Comparison of ENCODE assay signal across 15 cellular contexts in genomic region chr1:67726224-67726623, GRCh38. TPM values are rescaled to one million over a fixed set of nuclear protein-coding genes. Genes with fewer than 3 reads are reported as not detected.
DNase-seq lines count a peak whose midpoint lies in the region; ATAC-seq, FAIRE-seq and TF ChIP-seq lines count a peak whose summit lies in the region.
"Had no signal": no experiment of that assay in that cellular context is flagged by ENCODE, and none has a peak within 500 bp of the region (broad histone marks: within the 10 kb centered on the region; RNA-seq: fewer than 3 reads in every experiment).

No MANE protein-coding gene starts in this region.

- peaks cover 57% of the 10 kb centered on the region for H3K4me1 ChIP-seq in mammary epithelial cell (ENCODE audit: insufficient read depth, low read length)

- H3K27ac ChIP-seq in mammary epithelial cell (ENCODE audit: insufficient read depth, low read depth, low read length), result peak overlapping the region; percentile 89
- H3K27ac ChIP-seq: BLaER1 had no signal

- no peak overlapping the region for H3K9ac ChIP-seq in mammary epithelial cell (ENCODE audit: insufficient read depth, low read length)
- H3K9ac ChIP-seq: BLaER1 had no signal

- no peaks in the 10 kb centered on the region for H4K20me1 ChIP-seq in mammary epithelial cell (ENCODE audit: insufficient read depth, low read length)
- H4K20me1 ChIP-seq: BLaER1 had no signal

- CTCF ChIA-PET in mammary epithelial cell (lab: Charles Lee; ENCODE audit: low non-redundant PET), result no interaction called here

- no peak for ATAC-seq in HG02763 (IDR thresholded peaks at IDR 0.05; ENCODE audit: unreplicated experiment)
- ATAC-seq: heart left ventricle, left lung had no signal

- no peaks in the 10 kb centered on the region for H3K9me3 ChIP-seq in mammary epithelial cell (replicated peaks; ENCODE audit: insufficient read depth, low read length)
- H3K9me3 ChIP-seq: BLaER1, heart left ventricle, left lung, tibial nerve had no signal

- BruUV-seq in mammary epithelial cell (replicated peaks; lab: Mats Ljungman, UMichigan), result no TSS peak

- peaks cover 62% of the 10 kb centered on the region for H3K79me2 ChIP-seq in mammary epithelial cell (ENCODE audit: insufficient read depth, low read length)

- H3K36me3 ChIP-seq in mammary epithelial cell (ENCODE audit: insufficient read depth, low read length), result no peaks in the 10 kb centered on the region
- H3K36me3 ChIP-seq: BLaER1, heart left ventricle, left lung, tibial nerve had no signal

- TF ChIP-seq CTCF in mammary epithelial cell (conservative IDR thresholded peaks at IDR 0.05 in 1 of 2, IDR thresholded peaks at IDR 0.05 in 1 of 2; ENCODE audit: extremely low read depth in 1 of 2, insufficient read depth in 1 of 2, low read depth in 1 of 2, low read length in 2 of 2) (no peak), D721Med (IDR thresholded peaks at IDR 0.05; ENCODE audit: insufficient read depth, missing control alignments) (no peak)

- in situ Hi-C loops in mammary epithelial cell (cut with MboI; ENCODE audit: low sequenced_read_pairs in 2 of 2), result no loop called here

- no peak for FAIRE-seq in D721Med (lab: Jason Lieb, UNC)

- intact Hi-C loops in mammary epithelial cell (cut with micrococcal nuclease), result loop anchor here (1.0 kb wide), 1 partner anchor 10 kb away; no protein-coding TSS in a partner anchor

- H3K4me3 ChIP-seq in mammary epithelial cell (replicated peaks in 1 of 3; ENCODE audit: insufficient read depth in 1 of 3, low read depth in 2 of 3, low read length in 3 of 3), result no peak overlapping the region
- H3K4me3 ChIP-seq: BLaER1, heart left ventricle, left lung, tibial nerve had no signal

- no peak overlapping the region for H2AFZ ChIP-seq in mammary epithelial cell (ENCODE audit: low read depth, low read length)

- dilution Hi-C loops in mammary epithelial cell (cut with HindIII; ENCODE audit: low sequenced_read_pairs), result loop anchor here (5.0 kb wide), 1 partner anchor 34 kb away; no protein-coding TSS in a partner anchor

- H3K4me2 ChIP-seq in mammary epithelial cell (ENCODE audit: insufficient read depth, low read depth, low read length), result peak overlapping the region; percentile 25
- H3K4me2 ChIP-seq: BLaER1 had no signal

- DNase-seq in DMS53 treated with DMSO at 0.1 percent for 48 hours (lab: John Stamatoyannopoulos, UW; ENCODE audit: unreplicated experiment) (peak; percentile 81), LHCN-M2 (ENCODE audit: low read depth) (peak; percentile 90), mammary epithelial cell (peak; percentile 83), lung microvascular endothelial cell (ENCODE audit: low read depth in 2 of 2) (peak; percentile 55 to 92), D721Med (ENCODE audit: insufficient read length, low spot score) (no peak), DMS153 (lab: John Stamatoyannopoulos, UW) (no peak)
- DNase-seq in activated effector memory CD4-positive, alpha-beta T cell treated with Interleukin-2 at 50 U/mL for 16 hours, result no peak
- DNase-seq: activated naive CD4-positive, alpha-beta T cell treated with anti-CD3 and anti-CD28 coated beads for 36 hours; heart left ventricle; left lung; NCI-H1436 treated with DMSO at 0.1 percent for 48 hours; stimulated activated CD4-positive, alpha-beta T cell treated with anti-CD3 and anti-CD28 coated beads, Interleukin-2, amount 100 ng/mL, for 24 hours had no signal

- no peaks in the 10 kb centered on the region for H3K27me3 ChIP-seq in mammary epithelial cell (ENCODE audit: insufficient read depth, low read length)
- H3K27me3 ChIP-seq: BLaER1, heart left ventricle, left lung, tibial nerve had no signal

RNA-seq across cellular contexts. Expression of gene GADD45A, which starts 41.2 kb away (rescaled TPM):
- total RNA-seq in LHCN-M2 (2014; rRNA removed) (112 and 133 TPM in 2 replicates), mammary epithelial cell (100 to 1,000 TPM; 119 to 371 TPM), lung microvascular endothelial cell (10.9 and 27.2 TPM in 2 replicates)
- polyA plus RNA-seq in LHCN-M2 (2012), result 83.7 TPM
- 75.5 TPM for polyA plus RNA-seq in mammary epithelial cell
- polyA minus RNA-seq in mammary epithelial cell, result 27.2 TPM

Comparison
In these comparisons a context has a peak if more than half of its experiments do, and no peak if none do; other contexts are left out.
1. DNase-seq: peak in DMS53 treated with DMSO at 0.1 percent for 48 hours (single experiment), LHCN-M2 (single experiment), mammary epithelial cell (single experiment) and lung microvascular endothelial cell (2 of 2); none in activated effector memory CD4-positive, alpha-beta T cell treated with Interleukin-2 at 50 U/mL for 16 hours (single experiment), D721Med (single experiment) and DMS153 (single experiment).